8 cellular contexts compared by ENCODE assay signal in the genomic region with DNA sequence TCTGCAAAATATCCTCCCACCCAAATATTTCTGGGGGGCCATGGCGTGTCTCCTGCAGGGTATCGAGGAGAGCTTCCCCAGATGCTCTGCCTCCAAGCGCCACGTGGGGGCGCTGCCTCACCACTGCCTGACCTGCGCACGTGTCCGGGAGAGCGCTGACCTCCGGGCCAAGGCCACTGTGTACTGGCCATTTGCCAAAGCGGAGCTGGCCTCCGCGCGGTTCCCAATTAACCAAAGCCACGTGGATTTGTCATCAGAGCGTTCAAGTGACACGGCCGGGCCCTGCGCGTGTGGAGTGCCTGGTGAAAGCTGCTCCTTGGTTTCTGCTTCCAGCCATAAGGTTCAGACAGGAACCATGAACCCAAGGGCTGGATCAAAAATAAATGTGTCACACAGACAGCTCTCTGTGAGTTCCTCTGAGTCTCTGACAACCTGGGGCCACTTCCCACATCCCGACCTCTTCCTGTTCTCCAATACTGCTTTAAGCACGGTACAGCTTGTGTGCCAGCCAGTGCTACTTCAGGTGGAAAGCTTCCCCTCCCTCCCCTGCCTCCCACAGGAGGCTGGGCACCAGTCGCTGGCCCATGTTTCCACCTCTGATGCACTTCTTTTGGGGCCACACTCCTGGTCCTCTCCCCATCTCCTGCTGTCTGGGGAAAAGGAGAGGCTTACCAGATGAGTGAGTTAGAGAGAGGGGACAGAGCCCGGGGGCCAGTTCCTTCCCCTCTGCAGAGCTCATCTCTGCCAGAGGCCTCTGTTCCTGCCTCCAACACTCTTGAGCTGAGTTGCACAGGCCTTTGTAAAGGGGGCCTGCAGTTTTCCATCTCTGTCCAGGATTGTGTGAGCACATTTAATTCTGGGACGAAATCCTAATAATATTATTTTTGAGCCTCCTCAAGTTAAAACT. TPM values are rescaled to one million over a fixed set of nuclear protein-coding genes. Genes with fewer than 3 reads are reported as not detected.
DNase-seq lines count a peak whose midpoint lies in the region; ATAC-seq and TF ChIP-seq lines count a peak whose summit lies in the region.
"Had no signal": no experiment of that assay in that cellular context is flagged by ENCODE, and none has a peak within 500 bp of the region (broad histone marks: within the 10 kb centered on the region; RNA-seq: fewer than 3 reads in every experiment).

No MANE protein-coding gene starts in this region.

- no peaks in the 10 kb centered on the region for H3K9me3 Mint-ChIP-seq in progenitor cell of endocrine pancreas (ENCODE audit: low read depth)

- H3K36me3 ChIP-seq in cardiac muscle cell: no peaks in the 10 kb centered on the region

- no peak overlapping the region for H3K4me3 Mint-ChIP-seq in progenitor cell of endocrine pancreas (ENCODE audit: low read depth)
- H3K4me3 Mint-ChIP-seq: activated naive CD8-positive, alpha-beta T cell had no signal

- peaks cover 11% of the 10 kb centered on the region for H3K4me1 Mint-ChIP-seq in progenitor cell of endocrine pancreas (ENCODE audit: low read depth)

- no peak overlapping the region for H3K27ac Mint-ChIP-seq in progenitor cell of endocrine pancreas
- H3K27ac Mint-ChIP-seq: activated naive CD8-positive, alpha-beta T cell had no signal

- H3K27ac ChIP-seq in VCaP (no peak overlapping the region), cardiac muscle cell (no peak overlapping the region)

- H3K4me1 ChIP-seq in cardiac muscle cell (ENCODE audit: low read depth): no peaks in the 10 kb centered on the region

- ATAC-seq in GM19468 (IDR thresholded peaks at IDR 0.05; ENCODE audit: extremely low read depth, unreplicated experiment): peak; percentile 62
- ATAC-seq in HG02840 (IDR thresholded peaks at IDR 0.05; ENCODE audit: low FRiP score, unreplicated experiment): no peak

- no peaks in the 10 kb centered on the region for H3K9me3 ChIP-seq in cardiac muscle cell (ENCODE audit: low read depth)

- H3K4me3 ChIP-seq in cardiac muscle cell: no peak overlapping the region

- no peaks in the 10 kb centered on the region for H3K36me3 Mint-ChIP-seq in progenitor cell of endocrine pancreas (ENCODE audit: insufficient read depth)
- H3K36me3 Mint-ChIP-seq: activated naive CD8-positive, alpha-beta T cell had no signal

- peak; percentile 92 for TF ChIP-seq CTCF in VCaP (conservative IDR thresholded peaks at IDR 0.05)
- peak; percentile 95 for TF ChIP-seq CTCF in cardiac muscle cell (IDR thresholded peaks at IDR 0.05; ENCODE audit: low read depth, low read length)
- TF ChIP-seq CTCF in progenitor cell of endocrine pancreas (IDR thresholded peaks at IDR 0.05; ENCODE audit: unreplicated experiment): peak; percentile 98

- peak; percentile 36 for DNase-seq in EL
- peak; percentile 24 for DNase-seq in KG1 (lab: John Stamatoyannopoulos, UW)
- peak; percentile 40 to 92 for DNase-seq in cardiac muscle cell (ENCODE audit: low read depth in 1 of 2, low spot score in 1 of 2)
- DNase-seq in progenitor cell of endocrine pancreas (ENCODE audit: low spot score, unreplicated experiment): peak; percentile 70

- no peaks in the 10 kb centered on the region for H3K27me3 ChIP-seq in cardiac muscle cell

- H3K27me3 Mint-ChIP-seq in progenitor cell of endocrine pancreas: peaks cover 18% of the 10 kb centered on the region

RNA-seq across cellular contexts. Expression of gene ZP4, which starts 26.1 kb away (rescaled TPM):
- not detected in 2 replicates for total RNA-seq in cardiac muscle cell
- polyA plus RNA-seq in cardiac muscle cell: not detected in 2 replicates
- total RNA-seq in progenitor cell of endocrine pancreas: not detected in 2 replicates
